In genomic region chr12:122523280-122523679, GRCh38 we compare ENCODE assay signal across 9 cellular contexts. TPM values are rescaled to one million over a fixed set of nuclear protein-coding genes. Genes with fewer than 3 reads are reported as not detected.
A peak's percentile ranks its signal among the peaks of the same experiment; 100 is the strongest.
DNase-seq lines count a peak whose midpoint lies in the region; ATAC-seq and TF ChIP-seq lines count a peak whose summit lies in the region.
"Had no signal": no experiment of that assay in that cellular context is flagged by ENCODE, and none has a peak within 500 bp of the region (broad histone marks: within the 10 kb centered on the region; RNA-seq: fewer than 3 reads in every experiment).

No MANE protein-coding gene starts in this region.

- peaks cover 44% of the 10 kb centered on the region for H3K36me3 Mint-ChIP-seq in osteocyte (ENCODE audit: unreplicated experiment)

- peaks cover 54% of the 10 kb centered on the region for H3K4me1 Mint-ChIP-seq in osteocyte (ENCODE audit: unreplicated experiment)

- H3K27me3 Mint-ChIP-seq in osteocyte (ENCODE audit: unreplicated experiment) = no peaks in the 10 kb centered on the region

- H3K9me3 Mint-ChIP-seq in osteocyte (ENCODE audit: unreplicated experiment) = no peaks in the 10 kb centered on the region

- DNase-seq in GM04503 (ENCODE audit: low read depth) (peak; percentile 55), NOMO-1 treated with DMSO at 0.1 percent for 48 hours (lab: John Stamatoyannopoulos, UW; ENCODE audit: unreplicated experiment) (peak; percentile 16), dorsolateral prefrontal cortex (no peak), osteocyte (ENCODE audit: extremely low spot score, unreplicated experiment) (no peak), NCI-H2081 (lab: John Stamatoyannopoulos, UW) (no peak), NCI-H1105 treated with DMSO at 0.1 percent for 48 hours (lab: John Stamatoyannopoulos, UW) (no peak)
- no peak for DNase-seq in stimulated activated CD4-positive, alpha-beta T cell treated with anti-CD3 and anti-CD28 coated beads, Interleukin-4, amount 100 ng/mL, for 1 hour

- H3K27ac ChIP-seq in dorsolateral prefrontal cortex = peak overlapping the region in 9 of 59 donors; percentile 3 to 64 (median 24)

- H3K4me3 ChIP-seq in dorsolateral prefrontal cortex = peak overlapping the region in 35 of 59 donors; percentile 2 to 98 (median 86)
- H3K4me3 ChIP-seq: body of pancreas had no signal

- intact Hi-C loops in dorsolateral prefrontal cortex (cut with DNase I) = no loop called here

- H3K27me3 ChIP-seq in dorsolateral prefrontal cortex = no peaks in the 10 kb centered on the region
- H3K27me3 ChIP-seq: body of pancreas had no signal

- no peak for TF ChIP-seq CTCF in dorsolateral prefrontal cortex (IDR thresholded peaks at IDR 0.05 in 54 of 56, conservative IDR thresholded peaks at IDR 0.05 in 2 of 56; ENCODE audit: low read depth in 1 of 56, partially characterized antibody in 56 of 56)
- TF ChIP-seq CTCF in osteocyte (IDR thresholded peaks at IDR 0.05) = no peak

- no peak for ATAC-seq in GM18909 (IDR thresholded peaks at IDR 0.05; ENCODE audit: poor library complexity, unreplicated experiment)
- ATAC-seq: body of pancreas had no signal

- H3K27ac Mint-ChIP-seq in osteocyte (ENCODE audit: unreplicated experiment) = peak overlapping the region; percentile 95

- peak overlapping the region; percentile 95 for H3K4me3 Mint-ChIP-seq in osteocyte (ENCODE audit: unreplicated experiment)

RNA-seq across cellular contexts. Expression of gene RSRC2, which starts 3.5 kb away (rescaled TPM):
- total RNA-seq in dorsolateral prefrontal cortex = 100 to 1,000 TPM in 2 of 120 experiments, 10 to 100 TPM in 118; 61.3 to 108 (median 77.8) TPM
- total RNA-seq in osteocyte = 64.9 and 67.9 TPM in 2 replicates

RNA-seq across cellular contexts. Expression of gene KNTC1, which starts 3.8 kb away (rescaled TPM):
- total RNA-seq in dorsolateral prefrontal cortex = 10 to 100 TPM in 107 of 120 experiments, 1 to 10 TPM in 13; 7.7 to 22.4 (median 13.5) TPM
- 14.1 and 18.5 TPM in 2 replicates for total RNA-seq in osteocyte

RNA-seq across cellular contexts. Expression of gene ZCCHC8, which starts 22.5 kb away (rescaled TPM):
- total RNA-seq in dorsolateral prefrontal cortex (10 to 100 TPM; 13.4 to 37.0 (median 23.0) TPM), osteocyte (27.6 and 28.0 TPM in 2 replicates)

Comparison
In these comparisons a context has a peak if more than half of its experiments do, and no peak if none do; other contexts are left out.
1. DNase-seq: peak in GM04503 (single experiment) and NOMO-1 treated with DMSO at 0.1 percent for 48 hours (single experiment); none in dorsolateral prefrontal cortex (0 of 10), osteocyte (single experiment), NCI-H2081 (0 of 2), stimulated activated CD4-positive, alpha-beta T cell treated with anti-CD3 and anti-CD28 coated beads, Interleukin-4, amount 100 ng/mL, for 1 hour (single experiment) and NCI-H1105 treated with DMSO at 0.1 percent for 48 hours (single experiment).